ENCODE assay signal across 24 cellular contexts in genomic region chr3:122112754-122113153, GRCh38. TPM values are rescaled to one million over a fixed set of nuclear protein-coding genes. Genes with fewer than 3 reads are reported as not detected.
"Had no signal": no experiment of that assay in that cellular context is flagged by ENCODE, and none has a peak within 500 bp of the region (broad histone marks: within the 10 kb centered on the region; RNA-seq: fewer than 3 reads in every experiment).

No MANE protein-coding gene starts in this region.

- H3K27ac Mint-ChIP-seq: activated naive CD4-positive, alpha-beta T cell treated with anti-CD3 and anti-CD28 coated beads for 36 hours; activated naive CD8-positive, alpha-beta T cell treated with anti-CD3 and anti-CD28 coated beads, Interleukin-2, amount 50 U/mL, for 24 hours; activated T-helper 17 cell treated with anti-CD3 and anti-CD28 coated beads, Interleukin-2, amount 50 U/mL, for 72 hours; endodermal cell; mesothelial cell of epicardium; neural progenitor cell had no signal

- H3K4me1 ChIP-seq: breast epithelium, gastroesophageal sphincter, heart right ventricle, lower lobe of right lung, neural progenitor cell, spleen, stomach, testis, upper lobe of left lung had no signal

- H3K27me3 ChIP-seq: breast epithelium, gastroesophageal sphincter, neural progenitor cell, spleen, stomach, testis, upper lobe of left lung had no signal

- H3K36me3 ChIP-seq: breast epithelium, gastroesophageal sphincter, heart right ventricle, lower lobe of right lung, neural progenitor cell, stomach, upper lobe of left lung had no signal

- H2AFZ ChIP-seq: neural progenitor cell had no signal

- ATAC-seq: activated CD4-positive, CD25-positive, alpha-beta regulatory T cell treated with anti-CD3 and anti-CD28 coated beads, Interleukin-2, amount 50 U/mL, for 24 hours; activated naive CD8-positive, alpha-beta T cell treated with anti-CD3 and anti-CD28 coated beads, Interleukin-2, amount 50 U/mL, for 24 hours; activated T-helper 17 cell treated with anti-CD3 and anti-CD28 coated beads, Interleukin-2, amount 50 U/mL, for 72 hours; gastroesophageal sphincter; heart right ventricle; left colon; lower lobe of right lung; sciatic nerve had no signal

- H3K4me1 Mint-ChIP-seq: activated naive CD8-positive, alpha-beta T cell treated with anti-CD3 and anti-CD28 coated beads, Interleukin-2, amount 50 U/mL, for 24 hours; activated T-helper 17 cell treated with anti-CD3 and anti-CD28 coated beads, Interleukin-2, amount 50 U/mL, for 72 hours; mesothelial cell of epicardium; neural progenitor cell had no signal

- H3K27ac ChIP-seq: breast epithelium, gastroesophageal sphincter, heart right ventricle, lower lobe of right lung, neural progenitor cell, spleen, stomach, testis, upper lobe of left lung had no signal

- H3K9me3 ChIP-seq: breast epithelium, gastroesophageal sphincter, lower lobe of right lung, spleen, stomach, testis, upper lobe of left lung had no signal

- H3K9ac ChIP-seq: neural progenitor cell had no signal

- H3K4me2 ChIP-seq: neural progenitor cell had no signal

- H3K9me3 Mint-ChIP-seq: activated naive CD4-positive, alpha-beta T cell treated with anti-CD3 and anti-CD28 coated beads for 36 hours had no signal

- H3K4me3 ChIP-seq: breast epithelium, gastroesophageal sphincter, heart right ventricle, lower lobe of right lung, neural progenitor cell, spleen, stomach, testis, upper lobe of left lung had no signal

- H3K4me3 Mint-ChIP-seq: activated naive CD4-positive, alpha-beta T cell treated with anti-CD3 and anti-CD28 coated beads for 36 hours; activated naive CD8-positive, alpha-beta T cell treated with anti-CD3 and anti-CD28 coated beads, Interleukin-2, amount 50 U/mL, for 24 hours; activated T-helper 17 cell treated with anti-CD3 and anti-CD28 coated beads, Interleukin-2, amount 50 U/mL, for 72 hours; endodermal cell; mesothelial cell of epicardium; neural progenitor cell had no signal

- DNase-seq: activated CD4-positive, alpha-beta T cell treated with anti-CD3 and anti-CD28 coated beads, Interleukin-2, amount 50 U/mL, for 1 hour; activated naive CD4-positive, alpha-beta T cell treated with anti-CD3 and anti-CD28 coated beads for 36 hours; activated naive CD8-positive, alpha-beta T cell treated with anti-CD3 and anti-CD28 coated beads, Interleukin-2, amount 50 U/mL, for 24 hours; aorta; endodermal cell; heart right ventricle; left colon; lower lobe of right lung; spleen; stomach; testis; upper lobe of left lung had no signal

RNA-seq across cellular contexts. Expression of gene CD86, which starts 57.6 kb away (rescaled TPM):
- total RNA-seq: activated naive CD4-positive, alpha-beta T cell treated with anti-CD3 and anti-CD28 coated beads for 36 hours; dermis microvascular lymphatic vessel endothelial cell; endodermal cell; epithelial cell of proximal tubule; myocyte; osteocyte; pulmonary artery endothelial cell had no signal
